12 cellular contexts compared by ENCODE assay signal in the genomic region with DNA sequence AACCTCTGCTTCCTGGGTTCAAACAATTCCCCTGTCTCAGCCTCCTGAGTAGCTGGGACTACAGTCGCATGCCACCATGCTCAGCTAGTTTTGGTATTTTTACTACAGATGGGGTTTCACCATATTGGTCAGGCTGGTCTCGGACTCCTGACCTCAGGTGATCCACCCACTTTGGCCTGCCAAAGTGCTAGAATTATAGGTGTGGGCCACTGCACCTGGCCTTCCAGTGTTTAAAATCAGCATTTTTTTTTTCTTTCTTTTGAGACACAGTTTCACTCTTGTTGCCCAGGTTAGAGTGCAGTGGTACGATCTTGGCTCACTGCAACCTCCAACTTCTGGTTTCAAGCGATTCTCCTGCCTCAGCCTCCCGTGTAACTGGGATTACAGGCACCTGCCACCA. TPM values are rescaled to one million over a fixed set of nuclear protein-coding genes. Genes with fewer than 3 reads are reported as not detected.
A peak's percentile ranks its signal among the peaks of the same experiment; 100 is the strongest.
DNase-seq lines count a peak whose midpoint lies in the region; ATAC-seq, FAIRE-seq and TF ChIP-seq lines count a peak whose summit lies in the region.
"Not testable (repeated sequence)": the region's sequence is repeated elsewhere in the genome, so short reads cannot be mapped to it uniquely, and the experiment has no call there.
"Had no signal": no experiment of that assay in that cellular context is flagged by ENCODE, and none has a peak within 500 bp of the region (broad histone marks: within the 10 kb centered on the region; RNA-seq: fewer than 3 reads in every experiment).

No MANE protein-coding gene starts in this region.

- peak overlapping the region; percentile 33; the same call in 1 of the 2 replicates for H3K4me2 ChIP-seq in MM.1S (ENCODE audit: low read depth, low read length)

- peaks cover 42% of the 10 kb centered on the region for H3K4me1 Mint-ChIP-seq in activated B cell treated with CpG ODN at 0.5 μM for 24 hours

- peak overlapping the region; percentile 30 for H3K27ac Mint-ChIP-seq in activated B cell treated with CpG ODN at 0.5 μM for 24 hours

- peak overlapping the region; percentile 98; the same call in 1 of the 2 replicates for H3K27ac ChIP-seq in MM.1S (ENCODE audit: low read length)

- H3K36me3 ChIP-seq in MM.1S (replicated peaks; ENCODE audit: insufficient read depth, low read length): not testable (repeated sequence)

- DNase-seq in GM12865 (ENCODE audit: low read depth) (peak; percentile 68), MM.1S (peak; percentile 91), posterior vena cava (ENCODE audit: low spot score) (peak; percentile 3)
- DNase-seq in GM18507 (ENCODE audit: extremely low spot score, insufficient read length, low read depth); activated B cell treated with CpG ODN at 0.5 μM for 24 hours: not testable (repeated sequence)

- H3K79me2 ChIP-seq in MM.1S (ENCODE audit: low read length): peaks cover 80% of the 10 kb centered on the region

- intact Hi-C loops in activated B cell treated with CpG ODN at 0.5 μM for 24 hours (cut with micrococcal nuclease): not testable (repeated sequence)
- intact Hi-C loops in posterior vena cava (cut with DNase I): loop anchor here in 1 of 2 donors (10.0 kb wide), 1 partner anchor 95 kb away; no protein-coding TSS in a partner anchor

- H2AFZ ChIP-seq in MM.1S (ENCODE audit: low read length): not testable (repeated sequence)

- H4K20me1 ChIP-seq in MM.1S (ENCODE audit: insufficient read depth, low read length): not testable (repeated sequence)

- peak; percentile 62 for FAIRE-seq in GM18507 (lab: Jason Lieb, UNC)

- not testable (repeated sequence) for TF ChIP-seq CTCF in GM12865 (IDR thresholded peaks at IDR 0.05; ENCODE audit: insufficient read depth, low read depth, low read length, missing control alignments); MM.1S (IDR thresholded peaks at IDR 0.05; ENCODE audit: low read length); activated B cell treated with CpG ODN at 0.5 μM for 24 hours (IDR thresholded peaks at IDR 0.05)

- CTCF ChIA-PET in activated B cell treated with CpG ODN at 0.5 μM for 24 hours (lab: Charles Lee): interaction anchor here (2.4 kb wide), 1 partner anchor 98 kb away, joined by 10 read pairs; no protein-coding TSS in a partner anchor

- not testable (repeated sequence) for H3K9me3 Mint-ChIP-seq in activated B cell treated with CpG ODN at 0.5 μM for 24 hours

- not testable (repeated sequence) for H3K4me3 Mint-ChIP-seq in activated B cell treated with CpG ODN at 0.5 μM for 24 hours

- H3K9me3 ChIP-seq in MM.1S (replicated peaks; ENCODE audit: insufficient read depth, low read length): not testable (repeated sequence)

- H3K9ac ChIP-seq in MM.1S (ENCODE audit: low read length): peak overlapping the region; percentile 39; the same call in 1 of the 2 replicates

- peaks cover 25% of the 10 kb centered on the region for H3K4me1 ChIP-seq in MM.1S (ENCODE audit: low read length)

- POLR2A ChIA-PET in activated B cell treated with CpG ODN at 0.5 μM for 24 hours (lab: Charles Lee): interaction anchor here (3.9 kb wide), 1 partner anchor 8 kb away, joined by 25 read pairs; no protein-coding TSS in a partner anchor

- H3K4me3 ChIP-seq in GM12865 (ENCODE audit: low read depth, low read length); MM.1S (ENCODE audit: low read length): not testable (repeated sequence)

- H3K27me3 ChIP-seq in MM.1S (replicated peaks; ENCODE audit: insufficient read depth, low read length): not testable (repeated sequence)

- peaks cover 85% of the 10 kb centered on the region for H3F3A ChIP-seq in MM.1S (ENCODE audit: insufficient read depth, low read length)

- peak; percentile 49 for ATAC-seq in GM19023 (IDR thresholded peaks at IDR 0.05; ENCODE audit: unreplicated experiment)
- not testable (repeated sequence) for ATAC-seq in activated B cell treated with CpG ODN at 0.5 μM for 24 hours (ENCODE audit: low read depth)

- not testable (repeated sequence) for H3K27me3 Mint-ChIP-seq in activated B cell treated with CpG ODN at 0.5 μM for 24 hours

- H3K9me2 ChIP-seq in MM.1S (replicated peaks; ENCODE audit: insufficient read depth, low read length): not testable (repeated sequence)

- H3K36me3 Mint-ChIP-seq in activated B cell treated with CpG ODN at 0.5 μM for 24 hours (ENCODE audit: low read depth): peaks cover 24% of the 10 kb centered on the region

RNA-seq across cellular contexts. Expression of a gene that starts 5.3 kb away (rescaled TPM):
- total RNA-seq in activated B cell treated with CpG ODN at 0.5 μM for 24 hours (6.9 and 8.0 TPM in 2 replicates), posterior vena cava (not detected)
- total RNA-seq: A673; Calu3; CD8-positive, alpha-beta T cell; H1; H9; HT-29 had no signal

RNA-seq across cellular contexts. Expression of a gene that starts 6.2 kb away (rescaled TPM):
- total RNA-seq in activated B cell treated with CpG ODN at 0.5 μM for 24 hours (173 and 195 TPM in 2 replicates), posterior vena cava (10 to 100 TPM; 39.7 to 46.3 TPM)

RNA-seq across cellular contexts. Expression of a gene that starts 28.4 kb away (rescaled TPM):
- total RNA-seq in activated B cell treated with CpG ODN at 0.5 μM for 24 hours (13.8 and 18.7 TPM in 2 replicates), posterior vena cava (10 to 100 TPM in 1 of 2 donors, 1 to 10 TPM in 1; 5.1 to 10.3 TPM)

RNA-seq across cellular contexts. Expression of a gene that starts 54.5 kb away (rescaled TPM):
- total RNA-seq in activated B cell treated with CpG ODN at 0.5 μM for 24 hours (99.9 and 101 TPM in 2 replicates), posterior vena cava (10 to 100 TPM; 76.2 to 77.2 TPM)
